Comparison of ENCODE assay signal across 1 cellular context in the genomic region with DNA sequence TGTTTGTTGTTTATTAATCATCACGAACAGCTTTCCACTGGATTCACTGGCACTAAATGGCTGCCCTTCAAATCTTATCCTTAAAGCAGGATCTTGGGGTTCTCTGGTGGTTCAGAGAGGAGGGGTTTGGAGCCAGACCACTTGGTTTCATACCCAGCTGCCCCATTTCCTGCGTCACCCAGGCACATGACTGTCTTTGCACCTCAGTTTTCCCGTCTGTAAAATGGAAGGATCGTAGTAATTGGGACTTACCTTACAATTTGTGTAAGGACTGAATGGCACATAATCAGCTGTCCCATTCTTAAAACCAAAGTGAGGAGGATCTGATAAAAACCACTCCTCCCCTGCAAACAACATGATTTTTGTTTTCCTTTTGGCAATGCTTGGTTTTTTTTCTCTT.
TF ChIP-seq lines count a peak whose summit lies in the region.

No MANE protein-coding gene starts in this region.

TF ChIP-seq in K562, 482 proteins besides CTCF, POLR2A, EP300 and RAD21:
- peak; percentile 57 for TF ChIP-seq RBM25 (IDR thresholded peaks at IDR 0.05; ENCODE audit: low read depth, low read length, severe bottlenecking)
- no peak for TF ChIP-seq RBM17 (IDR thresholded peaks at IDR 0.05; ENCODE audit: borderline replicate concordance, low read depth, low read length)
- no peak for TF ChIP-seq ZBTB49 (CRISPR knock-in tag; IDR thresholded peaks at IDR 0.05; ENCODE audit: borderline replicate concordance)
